ENCODE assay signal across 13 cellular contexts in the genomic region with DNA sequence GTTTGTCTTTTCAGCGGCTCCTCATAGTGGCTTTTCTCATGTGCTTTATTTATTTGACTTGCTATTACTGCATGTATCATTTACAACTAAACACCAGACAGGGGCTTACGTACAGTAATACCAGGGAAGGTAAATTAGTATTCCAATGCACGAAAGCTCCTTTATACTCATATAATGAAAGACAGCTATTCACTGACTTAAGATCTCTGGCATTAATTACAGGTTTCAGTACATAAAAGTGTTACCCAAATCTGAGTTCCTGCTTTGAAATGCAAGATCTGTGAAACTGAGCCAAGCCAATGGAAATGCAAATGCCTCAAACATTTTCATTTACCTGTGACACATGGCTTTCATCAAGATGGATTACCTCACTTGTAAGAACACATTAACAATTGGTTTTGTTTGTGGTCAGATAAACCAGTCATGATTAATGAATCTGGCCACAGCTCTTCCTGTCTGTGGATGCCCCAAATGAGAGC.
DNase-seq lines count a peak whose midpoint lies in the region; ATAC-seq and TF ChIP-seq lines count a peak whose summit lies in the region.
"Had no signal": no experiment of that assay in that cellular context is flagged by ENCODE, and none has a peak within 500 bp of the region (broad histone marks: within the 10 kb centered on the region; RNA-seq: fewer than 3 reads in every experiment).

No MANE protein-coding gene starts in this region.

- no peaks in the 10 kb centered on the region for H3K27me3 ChIP-seq in GM06990 (replicated peaks; ENCODE audit: control insufficient read depth, insufficient read depth, low read length)

- ATAC-seq in GM21367 (IDR thresholded peaks at IDR 0.05; ENCODE audit: unreplicated experiment) (no peak), HG02642 (IDR thresholded peaks at IDR 0.05; ENCODE audit: poor library complexity, unreplicated experiment) (no peak), T-helper 17 cell (no peak)

- no peaks in the 10 kb centered on the region for H3K4me1 Mint-ChIP-seq in T-helper 17 cell

- H3K27ac Mint-ChIP-seq in T-helper 17 cell: no peak overlapping the region

- no peaks in the 10 kb centered on the region for H3K36me3 ChIP-seq in GM06990 (ENCODE audit: control insufficient read depth, insufficient read depth, low read length)

- H3K4me3 ChIP-seq in GM06990 (replicated peaks; ENCODE audit: low read depth, low read length): no peak overlapping the region
- H3K4me3 ChIP-seq: lung, SK-N-MC had no signal

- no peak for TF ChIP-seq CTCF in GM06990 (IDR thresholded peaks at IDR 0.05; ENCODE audit: insufficient read depth, low read length, poor library complexity, severe bottlenecking)

- H3K27me3 Mint-ChIP-seq in T-helper 17 cell: peaks cover 5% of the 10 kb centered on the region

- DNase-seq in GM06990 (ENCODE audit: extremely low read depth, insufficient read length): peak; percentile 25
- DNase-seq in NCI-H146 (lab: John Stamatoyannopoulos, UW): peak; percentile 69
- peak; percentile 66 for DNase-seq in amniotic epithelial cell (ENCODE audit: low read depth)
- peak; percentile 91 for DNase-seq in kidney tubule cell (ENCODE audit: low spot score)
- DNase-seq in T-helper 17 cell: no peak
- DNase-seq: activated naive CD4-positive, alpha-beta T cell treated with Interleukin-2 at 50 U/mL for 16 hours; erythroblast; hippocampal formation had no signal

- no peak overlapping the region for H3K4me3 Mint-ChIP-seq in T-helper 17 cell
- H3K4me3 Mint-ChIP-seq: central memory CD8-positive, alpha-beta T cell had no signal

- H3K36me3 Mint-ChIP-seq in T-helper 17 cell (ENCODE audit: low read depth): peaks cover 2% of the 10 kb centered on the region

- no peaks in the 10 kb centered on the region for H3K9me3 ChIP-seq in T-helper 17 cell (ENCODE audit: control insufficient read depth, low read length, poor library complexity, severe bottlenecking)

Comparison
In these comparisons a context has a peak if more than half of its experiments do, and no peak if none do; other contexts are left out.
1. DNase-seq: peak in GM06990 (single experiment), NCI-H146 (single experiment), amniotic epithelial cell (single experiment) and kidney tubule cell (single experiment); none in T-helper 17 cell (0 of 3).